In the genomic region with DNA sequence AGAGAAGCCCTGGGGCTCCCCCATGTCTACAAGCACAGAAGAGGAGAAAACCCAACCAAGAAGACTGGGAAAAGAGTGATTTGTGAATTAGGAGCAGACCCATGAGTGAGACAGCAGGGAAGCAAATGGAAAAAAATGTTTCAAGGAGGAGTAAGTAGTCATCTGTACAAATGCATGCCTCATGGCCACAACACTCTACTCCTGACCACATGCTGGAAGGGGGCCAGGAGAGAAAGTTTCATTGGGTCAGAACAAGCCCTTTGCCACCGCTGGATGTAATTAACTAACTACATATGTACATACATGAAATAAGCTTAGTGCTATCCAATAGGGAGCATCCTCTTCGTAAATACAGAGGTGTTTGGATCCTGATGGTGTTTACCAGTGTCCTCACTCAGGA, we compare ENCODE assay signal across 21 cellular contexts. TPM values are rescaled to one million over a fixed set of nuclear protein-coding genes. Genes with fewer than 3 reads are reported as not detected.
DNase-seq lines count a peak whose midpoint lies in the region; ATAC-seq, FAIRE-seq and TF ChIP-seq lines count a peak whose summit lies in the region.
"Had no signal": no experiment of that assay in that cellular context is flagged by ENCODE, and none has a peak within 500 bp of the region (broad histone marks: within the 10 kb centered on the region; RNA-seq: fewer than 3 reads in every experiment).

No MANE protein-coding gene starts in this region.

- H3K4me1 ChIP-seq in breast epithelium, result no peaks in the 10 kb centered on the region
- peaks cover 7% of the 10 kb centered on the region for H3K4me1 ChIP-seq in astrocyte (ENCODE audit: insufficient read depth, low read length)
- H3K4me1 ChIP-seq in kidney (ENCODE audit: control insufficient read depth in 1 of 2, insufficient read depth in 1 of 2, low read depth in 1 of 2, low read length in 2 of 2), result no peaks in the 10 kb centered on the region
- H3K4me1 ChIP-seq: left ventricle myocardium inferior, prostate gland, suprapubic skin had no signal

- no peak overlapping the region for H3K27ac Mint-ChIP-seq in MCF 10A (ENCODE audit: low read depth, unreplicated experiment)
- no peak overlapping the region for H3K27ac Mint-ChIP-seq in astrocyte (ENCODE audit: unreplicated experiment)
- H3K27ac Mint-ChIP-seq in osteocyte (ENCODE audit: unreplicated experiment), result no peak overlapping the region
- H3K27ac Mint-ChIP-seq: activated CD4-positive, alpha-beta T cell treated with anti-CD3 and anti-CD28 coated beads for 36 hours; naive B cell had no signal

- no peak overlapping the region for H3K9ac ChIP-seq in astrocyte (ENCODE audit: low read length)
- no peak overlapping the region for H3K9ac ChIP-seq in kidney (ENCODE audit: low read length in 2 of 2)

- H2AFZ ChIP-seq in astrocyte (ENCODE audit: low read depth, low read length), result no peak overlapping the region

- H4K20me1 ChIP-seq in astrocyte (ENCODE audit: insufficient read depth, low read length), result no peaks in the 10 kb centered on the region

- no peak for TF ChIP-seq POLR2A in breast epithelium (IDR thresholded peaks at IDR 0.05)

- H3K4me2 ChIP-seq in astrocyte (ENCODE audit: low read length), result no peak overlapping the region

- DNase-seq in MCF 10A (ENCODE audit: unreplicated experiment) (peak; percentile 61), breast epithelium (ENCODE audit: low spot score in 2 of 2) (no peak), astrocyte (ENCODE audit: low read depth) (peak; percentile 86), fibroblast of villous mesenchyme (ENCODE audit: low read depth) (peak; percentile 36), osteocyte (ENCODE audit: extremely low spot score, unreplicated experiment) (no peak), kidney (no peak)
- DNase-seq in stimulated activated naive CD4-positive, alpha-beta T cell treated with Interleukin-2 at 50 U/mL for 16 hours (lab: John Stamatoyannopoulos, UW), result no peak
- DNase-seq: activated CD4-positive, alpha-beta T cell treated with anti-CD3 and anti-CD28 coated beads for 36 hours; activated CD8-positive, alpha-beta memory T cell treated with anti-CD3 and anti-CD28 coated beads, Interleukin-2, amount 50 U/mL, for 48 hours; activated naive CD4-positive, alpha-beta T cell treated with anti-CD3 and anti-CD28 coated beads, Interleukin-2, amount 50 U/mL, for 16 hours; left ventricle myocardium inferior; naive B cell; NCI-H774; Right ventricle myocardium superior; T-helper 2 cell had no signal

- CTCF ChIA-PET in MCF 10A (lab: Yijun Ruan, JAX), result interaction anchor here (0.9 kb wide), 1 partner anchor 19 kb away, joined by 3 read pairs; no protein-coding TSS in a partner anchor

- no peak overlapping the region for H3K4me3 ChIP-seq in breast epithelium
- H3K4me3 ChIP-seq in astrocyte (ENCODE audit: insufficient read depth, low read depth, low read length), result no peak overlapping the region
- H3K4me3 ChIP-seq in fibroblast of villous mesenchyme (ENCODE audit: low read depth, low read length), result no peak overlapping the region
- no peak overlapping the region for H3K4me3 ChIP-seq in kidney (ENCODE audit: low read length in 2 of 2)
- H3K4me3 ChIP-seq: left ventricle myocardium inferior, prostate gland, suprapubic skin had no signal

- no peaks in the 10 kb centered on the region for H3K36me3 ChIP-seq in breast epithelium
- H3K36me3 ChIP-seq in astrocyte (ENCODE audit: insufficient read depth, low read length), result no peaks in the 10 kb centered on the region
- H3K36me3 ChIP-seq in kidney (ENCODE audit: control insufficient read depth in 1 of 2, insufficient read depth in 2 of 2, low read length in 2 of 2), result no peaks in the 10 kb centered on the region
- H3K36me3 ChIP-seq: left ventricle myocardium inferior, prostate gland, suprapubic skin had no signal

- H3K4me1 Mint-ChIP-seq in MCF 10A (ENCODE audit: insufficient read depth, unreplicated experiment), result peaks cover 6% of the 10 kb centered on the region
- H3K4me1 Mint-ChIP-seq in astrocyte (ENCODE audit: low read depth, unreplicated experiment), result peaks cover 8% of the 10 kb centered on the region
- H3K4me1 Mint-ChIP-seq in osteocyte (ENCODE audit: unreplicated experiment), result no peaks in the 10 kb centered on the region
- H3K4me1 Mint-ChIP-seq: activated CD4-positive, alpha-beta T cell treated with anti-CD3 and anti-CD28 coated beads for 36 hours; naive B cell had no signal

- no peaks in the 10 kb centered on the region for H3K79me2 ChIP-seq in astrocyte (ENCODE audit: insufficient read depth, low read length)

- peaks cover 68% of the 10 kb centered on the region for H3K27me3 Mint-ChIP-seq in MCF 10A (ENCODE audit: insufficient read depth, unreplicated experiment)
- peaks cover 45% of the 10 kb centered on the region for H3K27me3 Mint-ChIP-seq in astrocyte (ENCODE audit: low read depth, unreplicated experiment)
- H3K27me3 Mint-ChIP-seq in osteocyte (ENCODE audit: unreplicated experiment), result peaks cover 66% of the 10 kb centered on the region

- H3K27me3 ChIP-seq in breast epithelium (no peaks in the 10 kb centered on the region), astrocyte (ENCODE audit: insufficient read depth, low read length) (peaks cover 2% of the 10 kb centered on the region)

- H3K4me3 Mint-ChIP-seq in MCF 10A (ENCODE audit: unreplicated experiment) (no peak overlapping the region), astrocyte (ENCODE audit: unreplicated experiment) (no peak overlapping the region), osteocyte (ENCODE audit: unreplicated experiment) (no peak overlapping the region)
- H3K4me3 Mint-ChIP-seq: activated CD4-positive, alpha-beta T cell treated with anti-CD3 and anti-CD28 coated beads for 36 hours; naive B cell had no signal

- H3K27ac ChIP-seq in breast epithelium, result no peak overlapping the region
- no peak overlapping the region for H3K27ac ChIP-seq in astrocyte (ENCODE audit: low read depth, low read length)
- H3K27ac ChIP-seq in kidney (ENCODE audit: low read depth in 2 of 2, low read length in 2 of 2), result no peak overlapping the region
- H3K27ac ChIP-seq: 22Rv1, left ventricle myocardium inferior, prostate gland, suprapubic skin had no signal

- ATAC-seq in HG02678 (IDR thresholded peaks at IDR 0.05; ENCODE audit: unreplicated experiment), result no peak
- ATAC-seq: activated CD4-positive, alpha-beta T cell treated with anti-CD3 and anti-CD28 coated beads for 36 hours had no signal

- POLR2A ChIA-PET in MCF 10A (lab: Yijun Ruan, JAX), result no interaction called here

- no peaks in the 10 kb centered on the region for H3K9me3 Mint-ChIP-seq in MCF 10A (ENCODE audit: unreplicated experiment)
- peaks cover 7% of the 10 kb centered on the region for H3K9me3 Mint-ChIP-seq in astrocyte (ENCODE audit: unreplicated experiment)
- H3K9me3 Mint-ChIP-seq in osteocyte (ENCODE audit: unreplicated experiment), result no peaks in the 10 kb centered on the region

- H3K36me3 Mint-ChIP-seq in MCF 10A (ENCODE audit: insufficient read depth, unreplicated experiment) (no peaks in the 10 kb centered on the region), astrocyte (ENCODE audit: low read depth, unreplicated experiment) (peaks cover 3% of the 10 kb centered on the region), osteocyte (ENCODE audit: unreplicated experiment) (no peaks in the 10 kb centered on the region)

- BruUV-seq in MCF 10A (replicated peaks; lab: Mats Ljungman, UMichigan), result no TSS peak

- peak; percentile 26 for FAIRE-seq in astrocyte (lab: Jason Lieb, UNC)
- FAIRE-seq in kidney (lab: Jason Lieb, UNC), result no peak
- FAIRE-seq: GM19239 had no signal

- TF ChIP-seq CTCF in MCF 10A (IDR thresholded peaks at IDR 0.05; ENCODE audit: unreplicated experiment) (no peak), breast epithelium (IDR thresholded peaks at IDR 0.05) (no peak), astrocyte (IDR thresholded peaks at IDR 0.05; ENCODE audit: insufficient read depth, low read depth, low read length) (no peak), fibroblast of villous mesenchyme (IDR thresholded peaks at IDR 0.05; ENCODE audit: insufficient read depth, low read depth, low read length) (no peak), osteocyte (IDR thresholded peaks at IDR 0.05) (no peak), kidney (IDR thresholded peaks at IDR 0.05; ENCODE audit: borderline replicate concordance, extremely low read depth, insufficient read depth) (no peak)

- H3K9me3 ChIP-seq in breast epithelium (no peaks in the 10 kb centered on the region), astrocyte (ENCODE audit: insufficient read depth, low read depth, low read length) (peaks cover 3% of the 10 kb centered on the region), kidney (ENCODE audit: control insufficient read depth in 1 of 2, low read length in 2 of 2) (no peaks in the 10 kb centered on the region)
- H3K9me3 ChIP-seq: prostate gland, suprapubic skin had no signal

- intact Hi-C loops in MCF 10A (cut with micrococcal nuclease) (no loop called here), breast epithelium (cut with DNase I; ENCODE audit: low total_unique reads) (no loop called here), kidney (cut with DNase I) (no loop called here)

RNA-seq across cellular contexts. Expression of a gene that starts 27.3 kb away (rescaled TPM):
- not detected in 2 replicates for total RNA-seq in MCF 10A (2022)
- total RNA-seq in breast epithelium, result not detected
- not detected in 2 replicates for total RNA-seq in astrocyte
- not detected in 2 replicates for total RNA-seq in fibroblast of villous mesenchyme
- not detected in 2 replicates for total RNA-seq in osteocyte
- total RNA-seq in kidney, result not detected
- polyA plus RNA-seq in kidney (ENCODE audit: insufficient read depth, low read depth, low replicate concordance), result not detected
- total RNA-seq: activated CD4-positive, alpha-beta T cell treated with anti-CD3 and anti-CD28 coated beads for 36 hours; G401; left ventricle myocardium inferior; Right ventricle myocardium superior; suprapubic skin had no signal

RNA-seq across cellular contexts. Expression of a gene that starts 40.0 kb away (rescaled TPM):
- total RNA-seq in MCF 10A (2022) (not detected in 2 replicates), breast epithelium (not detected), astrocyte (not detected in 2 replicates), fibroblast of villous mesenchyme (not detected in 2 replicates), osteocyte (not detected in 2 replicates), kidney (not detected)
- polyA plus RNA-seq in kidney (ENCODE audit: insufficient read depth, low read depth, low replicate concordance), result not detected
- total RNA-seq: activated CD4-positive, alpha-beta T cell treated with anti-CD3 and anti-CD28 coated beads for 36 hours; G401; prostate gland; Right ventricle myocardium superior; suprapubic skin had no signal

Comparison
In these comparisons a context has a peak if more than half of its experiments do, and no peak if none do; other contexts are left out.
1. DNase-seq: peak in MCF 10A (single experiment), astrocyte (single experiment) and fibroblast of villous mesenchyme (single experiment); none in breast epithelium (0 of 2), stimulated activated naive CD4-positive, alpha-beta T cell treated with Interleukin-2 at 50 U/mL for 16 hours (single experiment), osteocyte (single experiment) and kidney (single experiment).